ENCODE assay signal across 19 cellular contexts in the genomic region with DNA sequence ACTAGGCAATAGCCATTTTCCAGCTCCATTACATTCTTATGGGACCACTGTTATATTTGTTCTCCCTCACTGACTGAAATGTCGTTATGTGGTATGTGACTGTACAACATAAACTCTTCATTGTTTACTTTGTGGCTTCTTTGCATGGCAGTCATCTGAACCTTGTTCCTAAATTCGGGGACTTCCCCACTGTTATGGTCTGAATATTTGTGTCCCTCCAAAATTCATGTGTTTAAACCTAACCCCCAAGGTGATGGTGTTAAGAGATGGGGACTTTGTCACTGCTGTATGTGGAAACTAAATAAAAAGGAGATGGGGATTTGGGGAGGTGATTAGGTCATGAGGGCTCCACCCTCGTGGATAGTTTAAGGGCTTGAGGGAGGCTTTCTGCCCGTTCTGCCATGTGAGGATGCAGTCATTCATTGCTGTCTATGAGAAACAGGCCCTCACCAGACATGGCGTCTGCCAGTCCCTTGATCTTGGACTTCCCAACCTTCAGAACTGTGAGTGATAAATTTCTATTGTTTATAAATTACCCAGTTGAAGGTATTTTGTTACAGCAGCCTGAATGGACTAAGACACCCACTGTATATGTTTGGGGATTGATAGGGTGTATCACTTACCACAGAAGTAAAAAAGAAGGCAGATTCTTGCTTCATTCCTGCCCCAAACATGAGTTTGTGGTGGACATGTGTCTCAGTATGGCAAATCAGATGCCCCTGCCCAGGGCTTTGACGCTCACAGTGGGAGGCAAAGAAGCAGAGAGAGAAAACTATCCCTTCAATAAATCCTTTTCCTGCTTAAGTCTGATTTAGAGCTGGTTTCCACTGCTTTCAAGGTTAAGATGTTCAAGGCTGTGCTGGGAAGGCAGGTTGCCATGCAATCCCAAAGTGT.
DNase-seq lines count a peak whose midpoint lies in the region; ATAC-seq and TF ChIP-seq lines count a peak whose summit lies in the region.
"Had no signal": no experiment of that assay in that cellular context is flagged by ENCODE, and none has a peak within 500 bp of the region (broad histone marks: within the 10 kb centered on the region; RNA-seq: fewer than 3 reads in every experiment).

No MANE protein-coding gene starts in this region.

- no peak overlapping the region for H3K4me3 Mint-ChIP-seq in H9
- H3K4me3 Mint-ChIP-seq: activated CD8-positive, alpha-beta T cell treated with anti-CD3 and anti-CD28 coated beads, Interleukin-2, amount 10 ng/mL, durations not matched to agents 7 days and 5 days had no signal

- H3K9me3 Mint-ChIP-seq in H9 = no peaks in the 10 kb centered on the region

- in situ Hi-C loops in G401 (cut with HindIII; ENCODE audit: low sequenced_read_pairs) = no loop called here

- H3K56ac ChIP-seq in H9 (ENCODE audit: insufficient read length, low read depth, low read length) = no peak overlapping the region

- no peaks in the 10 kb centered on the region for H4K20me1 ChIP-seq in H9 (ENCODE audit: control insufficient read depth, insufficient read depth, insufficient read length)

- no peak overlapping the region for H2BK12ac ChIP-seq in H9 (ENCODE audit: insufficient read length, low read depth, low read length)

- H3K27me3 ChIP-seq in A673 (replicated peaks; ENCODE audit: insufficient read depth, low read depth, low read length, poor library complexity) (no peaks in the 10 kb centered on the region), H9 (ENCODE audit: insufficient read depth, low read length) (no peaks in the 10 kb centered on the region), foreskin keratinocyte (no peaks in the 10 kb centered on the region)
- H3K27me3 ChIP-seq: ascending aorta, pancreas had no signal

- no peaks in the 10 kb centered on the region for H3K79me1 ChIP-seq in H9 (ENCODE audit: insufficient read depth, low read depth, low read length, poor library complexity, severe bottlenecking)

- no CpG with 5 or more reads among the region's 6 CpGs for WGBS in H9 (ENCODE audit: extremely low coverage, insufficient read length, low lambda C conversion rate)

- no TSS peak for BruUV-seq in A673 (replicated peaks; lab: Mats Ljungman, UMichigan)

- H3K4ac ChIP-seq in H9 (ENCODE audit: low read depth, low read length) = no peak overlapping the region

- no peaks in the 10 kb centered on the region for H3K36me3 ChIP-seq in A673 (ENCODE audit: insufficient read depth, low read length, poor library complexity, severe bottlenecking)
- H3K36me3 ChIP-seq: ascending aorta, pancreas had no signal

- H2BK15ac ChIP-seq in H9 (ENCODE audit: low read depth, low read length) = no peak overlapping the region

- no peak overlapping the region for H4K8ac ChIP-seq in H9 (replicated peaks; ENCODE audit: insufficient read length, low read depth, low read length)

- no peak for ATAC-seq in foreskin keratinocyte
- no peak for ATAC-seq in HG03469 (IDR thresholded peaks at IDR 0.05; ENCODE audit: unreplicated experiment)
- ATAC-seq: activated CD8-positive, alpha-beta T cell treated with anti-CD3 and anti-CD28 coated beads, Interleukin-2, amount 10 ng/mL, durations not matched to agents 7 days and 5 days had no signal

- H3K14ac ChIP-seq in H9 (ENCODE audit: insufficient read depth, low read length) = no peak overlapping the region

- CTCF ChIA-PET in A673 (lab: Charles Lee) (no interaction called here), RWPE1 (lab: Yijun Ruan, JAX) (interaction anchor here (0.6 kb wide), 1 partner anchor 33 kb away, joined by 3 read pairs; no protein-coding TSS in a partner anchor)

- no peaks in the 10 kb centered on the region for H3K27me3 Mint-ChIP-seq in H9 (ENCODE audit: low read depth)

- no peak overlapping the region for H3T11ph ChIP-seq in H9 (ENCODE audit: low read length)

- H4K91ac ChIP-seq in H9 (ENCODE audit: insufficient read length, low read depth, low read length) = no peak overlapping the region

- H2AFZ ChIP-seq in H9 (ENCODE audit: low read length) = peak overlapping the region; percentile 6

- H3K23me2 ChIP-seq in H9 (ENCODE audit: insufficient read length, low read depth, low read length, poor library complexity, severe bottlenecking) = peaks cover 3% of the 10 kb centered on the region

- no peak overlapping the region for H4K5ac ChIP-seq in H9 (ENCODE audit: insufficient read length, low read depth, low read length)

- no peaks in the 10 kb centered on the region for H3K9me3 ChIP-seq in A673 (ENCODE audit: low read depth, low read length, poor library complexity, severe bottlenecking)
- H3K9me3 ChIP-seq in H9 (ENCODE audit: control insufficient read depth, low read depth, low read length) = no peaks in the 10 kb centered on the region
- H3K9me3 ChIP-seq: ascending aorta, Caco-2, pancreas had no signal

- no peak overlapping the region for H3K23ac ChIP-seq in H9 (ENCODE audit: insufficient read length, low read depth, low read length)

- no peak overlapping the region for H2AK5ac ChIP-seq in H9 (ENCODE audit: insufficient read length, low read length)

- H3K36me3 Mint-ChIP-seq in H9 (ENCODE audit: insufficient read depth in 1 of 3, low read depth in 3 of 3) = no peaks in the 10 kb centered on the region

- H2BK5ac ChIP-seq in H9 (ENCODE audit: insufficient read length, low read length) = no peak overlapping the region

- H3K79me2 ChIP-seq in H9 (ENCODE audit: insufficient read depth, low read length) = no peaks in the 10 kb centered on the region

- no peaks in the 10 kb centered on the region for H3K4me1 ChIP-seq in A673 (ENCODE audit: insufficient read depth, low read length, poor library complexity, severe bottlenecking)
- H3K4me1 ChIP-seq in H9 (ENCODE audit: insufficient read depth, low read length) = peaks cover 2% of the 10 kb centered on the region; the same call in 1 of the 2 replicates
- H3K4me1 ChIP-seq in foreskin keratinocyte = peaks cover 15% of the 10 kb centered on the region
- H3K4me1 ChIP-seq: ascending aorta, Caco-2, pancreas had no signal

- H3K9ac ChIP-seq in H9 (ENCODE audit: extremely low read depth, insufficient read length, low read length) = no peak overlapping the region

- POLR2A ChIA-PET in A673 (lab: Charles Lee; ENCODE audit: low non-redundant PET) = no interaction called here
- POLR2A ChIA-PET in RWPE1 (lab: Yijun Ruan, JAX; ENCODE audit: low non-redundant PET) = no interaction called here

- DNase-seq in A673 (ENCODE audit: low spot score) (peak; percentile 25), H9 (no peak), RWPE1 (ENCODE audit: low spot score) (no peak), foreskin keratinocyte (no peak), germinal center (ENCODE audit: low spot score) (no peak), DMS 273 treated with DMSO at 0.1 percent for 48 hours (lab: John Stamatoyannopoulos, UW) (no peak), G401 (ENCODE audit: low spot score) (no peak)
- DNase-seq: activated CD8-positive, alpha-beta T cell treated with anti-CD3 and anti-CD28 coated beads, Interleukin-2, amount 10 ng/mL, durations not matched to agents 7 days and 5 days; activated effector memory CD4-positive, alpha-beta T cell treated with Interleukin-2 at 50 U/mL for 16 hours; Caco-2; foreskin melanocyte; KG1; NCI-H146; NCI-H524 treated with DMSO at 0.1 percent for 48 hours; pancreas; Right ventricle myocardium superior; substantia nigra had no signal

- no peak overlapping the region for H3K27ac ChIP-seq in A673 (ENCODE audit: low read depth, low read length, poor library complexity, severe bottlenecking)
- H3K27ac ChIP-seq in H9 (ENCODE audit: insufficient read length, low read depth, low read length) = no peak overlapping the region
- H3K27ac ChIP-seq in RWPE1 = peak overlapping the region; percentile 63; the same call in 1 of the 2 replicates
- H3K27ac ChIP-seq in foreskin keratinocyte = peak overlapping the region; percentile 84
- H3K27ac ChIP-seq: ascending aorta, pancreas had no signal

- no peak for TF ChIP-seq CTCF in A673 (conservative IDR thresholded peaks at IDR 0.05; ENCODE audit: low read depth, low read length)
- no peak for TF ChIP-seq CTCF in H9 (conservative IDR thresholded peaks at IDR 0.05)
- no peak for TF ChIP-seq CTCF in RWPE1 (conservative IDR thresholded peaks at IDR 0.05; ENCODE audit: low read depth)
- TF ChIP-seq CTCF in foreskin keratinocyte (conservative IDR thresholded peaks at IDR 0.05) = no peak

- H3K27ac Mint-ChIP-seq in H9 = no peak overlapping the region
- H3K27ac Mint-ChIP-seq: activated CD8-positive, alpha-beta T cell treated with anti-CD3 and anti-CD28 coated beads, Interleukin-2, amount 10 ng/mL, durations not matched to agents 7 days and 5 days had no signal

- H3K4me3 ChIP-seq in A673 (ENCODE audit: low read depth, low read length, poor library complexity, severe bottlenecking) = no peak overlapping the region
- H3K4me3 ChIP-seq: ascending aorta, pancreas had no signal

- H3K4me1 Mint-ChIP-seq in H9 = peaks cover 8 to 10% of the 10 kb centered on the region in 2 experiments

- no peak overlapping the region for H3K18ac ChIP-seq in H9 (ENCODE audit: insufficient read length, low read depth, low read length)

- no peak overlapping the region for H2BK120ac ChIP-seq in H9 (ENCODE audit: low read depth, low read length, poor library complexity, severe bottlenecking)

- H3K4me2 ChIP-seq in H9 (ENCODE audit: insufficient read depth, insufficient read length, low read length) = no peak overlapping the region

- intact Hi-C loops in A673 (cut with micrococcal nuclease; ENCODE audit: unreplicated experiment) = no loop called here

- no peak overlapping the region for H2BK20ac ChIP-seq in H9 (ENCODE audit: low read depth, low read length, poor library complexity, severe bottlenecking)

Comparison
In these comparisons a context has a peak if more than half of its experiments do, and no peak if none do; other contexts are left out.
1. H3K27ac ChIP-seq: peak in RWPE1 (single experiment) and foreskin keratinocyte (single experiment); none in A673 (single experiment) and H9 (single experiment).